40 cellular contexts compared by ENCODE assay signal in genomic region chr16:22164482-22164881, GRCh38. TPM values are rescaled to one million over a fixed set of nuclear protein-coding genes. Genes with fewer than 3 reads are reported as not detected.
"Had no signal": no experiment of that assay in that cellular context is flagged by ENCODE, and none has a peak within 500 bp of the region (broad histone marks: within the 10 kb centered on the region; RNA-seq: fewer than 3 reads in every experiment).

No MANE protein-coding gene starts in this region.

- H3K4me3 ChIP-seq: MG63 had no signal

- H3K36me3 ChIP-seq: MG63 had no signal

- H3K9me3 ChIP-seq: MG63 had no signal

- DNase-seq: Karpas-422, Kasumi-1, MG63, MM.1S, MV-4-11, NCI-H1048, NCI-H1092, NCI-H1092 treated with DMSO at 0.1 percent for 48 hours, NCI-H1105, NCI-H1105 treated with DMSO at 0.1 percent for 48 hours, NCI-H1417, NCI-H1417 treated with DMSO at 0.1 percent for 48 hours, NCI-H1436, NCI-H1436 treated with DMSO at 0.1 percent for 48 hours, NCI-H146, NCI-H1694, NCI-H1694 treated with DMSO at 0.1 percent for 48 hours, NCI-H187, NCI-H187 treated with DMSO at 0.1 percent for 48 hours, NCI-H1930, NCI-H2029, NCI-H2029 treated with DMSO at 0.1 percent for 48 hours, NCI-H2081, NCI-H2081 treated with DMSO at 0.1 percent for 48 hours, NCI-H2107, NCI-H2171, NCI-H2171 treated with DMSO at 0.1 percent for 48 hours, NCI-H2227 treated with DMSO at 0.1 percent for 48 hours, NCI-H226, NCI-H345, NCI-H446, NCI-H446 treated with DMSO at 0.1 percent for 48 hours, NCI-H510A, NCI-H510A treated with DMSO at 0.1 percent for 48 hours, NCI-H524, NCI-H524 treated with DMSO at 0.1 percent for 48 hours had no signal

RNA-seq across cellular contexts. Expression of gene SDR42E2, which starts 2.2 kb away (rescaled TPM):
- total RNA-seq: LHCN-M2, M059J, MCF 10A, NCI-H460 had no signal
